ENCODE assay signal across 13 cellular contexts in genomic region chr5:111582962-111583669, GRCh38.
DNase-seq lines count a peak whose midpoint lies in the region; ATAC-seq and TF ChIP-seq lines count a peak whose summit lies in the region.
"Had no signal": no experiment of that assay in that cellular context is flagged by ENCODE, and none has a peak within 500 bp of the region (broad histone marks: within the 10 kb centered on the region; RNA-seq: fewer than 3 reads in every experiment).

No MANE protein-coding gene starts in this region.

- peak; percentile 82 for ATAC-seq in SK-N-SH treated with all-trans-retinoic acid at 6 μM for 48 hours
- peak; percentile 34 for ATAC-seq in gastroesophageal sphincter
- ATAC-seq in upper lobe of right lung, result peak; percentile 48
- ATAC-seq: HCT116, left lobe of liver had no signal

- TF ChIP-seq EP300 in gastroesophageal sphincter (IDR thresholded peaks at IDR 0.05), result no peak

- no TSS peak for BruUV-seq in MCF 10A (replicated peaks; lab: Mats Ljungman, UMichigan)

- H3K27ac ChIP-seq in breast epithelium (no peak overlapping the region), gastroesophageal sphincter (no peak overlapping the region), upper lobe of right lung (no peak overlapping the region)
- H3K27ac ChIP-seq in CD8-positive, alpha-beta memory T cell (ENCODE audit: low read depth, low read length), result no peak overlapping the region

- CTCF ChIA-PET in MCF 10A (lab: Yijun Ruan, JAX), result no interaction called here
- CTCF ChIA-PET in CD8-positive, alpha-beta memory T cell (lab: Charles Lee), result no interaction called here

- POLR2A ChIA-PET in MCF 10A (lab: Yijun Ruan, JAX), result no interaction called here
- POLR2A ChIA-PET in CD8-positive, alpha-beta memory T cell (lab: Charles Lee), result no interaction called here

- no peak for TF ChIP-seq POLR2A in breast epithelium (IDR thresholded peaks at IDR 0.05)
- no peak for TF ChIP-seq POLR2A in gastroesophageal sphincter (IDR thresholded peaks at IDR 0.05)

- peaks cover 13% of the 10 kb centered on the region for H3K4me1 Mint-ChIP-seq in MCF 10A (ENCODE audit: insufficient read depth, unreplicated experiment)
- no peaks in the 10 kb centered on the region for H3K4me1 Mint-ChIP-seq in CD8-positive, alpha-beta memory T cell

- H3K4me3 Mint-ChIP-seq in MCF 10A (ENCODE audit: unreplicated experiment), result no peak overlapping the region
- no peak overlapping the region for H3K4me3 Mint-ChIP-seq in CD8-positive, alpha-beta memory T cell
- H3K4me3 Mint-ChIP-seq: T-helper 1 cell treated with Interleukin-12 subunit alpha and Interleukin-12 subunit beta and Interleukin-4 antibody, amounts not matched to agents 30 μg/mL and 1 μg/mL, for 36 hours had no signal

- intact Hi-C loops in MCF 10A (cut with micrococcal nuclease), result no loop called here
- intact Hi-C loops in breast epithelium (cut with DNase I; ENCODE audit: low total_unique reads), result no loop called here
- intact Hi-C loops in upper lobe of right lung (cut with DNase I), result no loop called here
- intact Hi-C loops in head of caudate nucleus (cut with DNase I), result no loop called here

- peak; percentile 13 for DNase-seq in MCF 10A (ENCODE audit: unreplicated experiment)
- no peak for DNase-seq in breast epithelium (ENCODE audit: low spot score in 2 of 2)
- DNase-seq in upper lobe of right lung, result no peak
- no peak for DNase-seq in mesenteric fat pad (ENCODE audit: low spot score)
- no peak for DNase-seq in head of caudate nucleus
- no peak for DNase-seq in CD8-positive, alpha-beta memory T cell
- DNase-seq: anterior cingulate cortex, NCI-H1092 treated with DMSO at 0.1 percent for 48 hours had no signal

- no peak overlapping the region for H3K4me3 ChIP-seq in breast epithelium
- no peak overlapping the region for H3K4me3 ChIP-seq in gastroesophageal sphincter
- no peak overlapping the region for H3K4me3 ChIP-seq in upper lobe of right lung
- H3K4me3 ChIP-seq in CD8-positive, alpha-beta memory T cell (ENCODE audit: low read length), result no peak overlapping the region

- TF ChIP-seq CTCF in MCF 10A (IDR thresholded peaks at IDR 0.05; ENCODE audit: unreplicated experiment) (no peak), breast epithelium (IDR thresholded peaks at IDR 0.05) (no peak), gastroesophageal sphincter (IDR thresholded peaks at IDR 0.05) (no peak), upper lobe of right lung (IDR thresholded peaks at IDR 0.05) (no peak)

- 34 to 39% methylated on average over 3 to 4 of the region's 4 CpGs for WGBS in gastroesophageal sphincter (ENCODE audit: low coverage in 1 of 2), 2 donors

- H3K9me3 Mint-ChIP-seq in MCF 10A (ENCODE audit: unreplicated experiment), result no peaks in the 10 kb centered on the region
- H3K9me3 Mint-ChIP-seq in CD8-positive, alpha-beta memory T cell, result peaks cover 0 to 6% (median 5%) of the 10 kb centered on the region in 5 donors

- no peaks in the 10 kb centered on the region for H3K4me1 ChIP-seq in breast epithelium
- H3K4me1 ChIP-seq in gastroesophageal sphincter, result no peaks in the 10 kb centered on the region
- no peaks in the 10 kb centered on the region for H3K4me1 ChIP-seq in upper lobe of right lung
- no peaks in the 10 kb centered on the region for H3K4me1 ChIP-seq in CD8-positive, alpha-beta memory T cell (ENCODE audit: insufficient read depth, low read length)

- H3K9me3 ChIP-seq in breast epithelium (no peaks in the 10 kb centered on the region), gastroesophageal sphincter (no peaks in the 10 kb centered on the region), upper lobe of right lung (no peaks in the 10 kb centered on the region)
- H3K9me3 ChIP-seq in CD8-positive, alpha-beta memory T cell (ENCODE audit: low read length), result no peaks in the 10 kb centered on the region

- no peaks in the 10 kb centered on the region for H3K36me3 ChIP-seq in breast epithelium
- H3K36me3 ChIP-seq in gastroesophageal sphincter, result no peaks in the 10 kb centered on the region
- no peaks in the 10 kb centered on the region for H3K36me3 ChIP-seq in upper lobe of right lung
- H3K36me3 ChIP-seq in CD8-positive, alpha-beta memory T cell (ENCODE audit: insufficient read depth, low read length), result no peaks in the 10 kb centered on the region

- H3K27ac Mint-ChIP-seq in MCF 10A (ENCODE audit: low read depth, unreplicated experiment), result no peak overlapping the region
- H3K27ac Mint-ChIP-seq in CD8-positive, alpha-beta memory T cell, result no peak overlapping the region
- H3K27ac Mint-ChIP-seq: T-helper 1 cell treated with Interleukin-12 subunit alpha and Interleukin-12 subunit beta and Interleukin-4 antibody, amounts not matched to agents 30 μg/mL and 1 μg/mL, for 36 hours had no signal

- no peaks in the 10 kb centered on the region for H3K27me3 ChIP-seq in breast epithelium
- H3K27me3 ChIP-seq in gastroesophageal sphincter, result no peaks in the 10 kb centered on the region
- H3K27me3 ChIP-seq in upper lobe of right lung, result no peaks in the 10 kb centered on the region
- H3K27me3 ChIP-seq in CD8-positive, alpha-beta memory T cell (ENCODE audit: insufficient read depth, low read length, poor library complexity, severe bottlenecking), result no peaks in the 10 kb centered on the region

- no peaks in the 10 kb centered on the region for H3K36me3 Mint-ChIP-seq in MCF 10A (ENCODE audit: insufficient read depth, unreplicated experiment)
- no peaks in the 10 kb centered on the region for H3K36me3 Mint-ChIP-seq in CD8-positive, alpha-beta memory T cell

- no peaks in the 10 kb centered on the region for H3K27me3 Mint-ChIP-seq in MCF 10A (ENCODE audit: insufficient read depth, unreplicated experiment)
- peaks cover 4 to 49% of the 10 kb centered on the region in 2 donors for H3K27me3 Mint-ChIP-seq in CD8-positive, alpha-beta memory T cell

TF ChIP-seq in SK-N-SH treated with all-trans-retinoic acid at 6 μM for 48 hours, 23 proteins besides CTCF, POLR2A, EP300 and RAD21:
- TF ChIP-seq BACH2 (CRISPR knock-in tag; IDR thresholded peaks at IDR 0.05; ENCODE audit: borderline replicate concordance) (no peak), ZFP3 (CRISPR knock-in tag; IDR thresholded peaks at IDR 0.05) (no peak), ZFP30 (CRISPR knock-in tag; IDR thresholded peaks at IDR 0.05) (no peak), ZNF565 (CRISPR knock-in tag; conservative IDR thresholded peaks at IDR 0.05; ENCODE audit: low read depth) (no peak)
